Comparison of ENCODE assay signal across 5 cellular contexts in the genomic region with DNA sequence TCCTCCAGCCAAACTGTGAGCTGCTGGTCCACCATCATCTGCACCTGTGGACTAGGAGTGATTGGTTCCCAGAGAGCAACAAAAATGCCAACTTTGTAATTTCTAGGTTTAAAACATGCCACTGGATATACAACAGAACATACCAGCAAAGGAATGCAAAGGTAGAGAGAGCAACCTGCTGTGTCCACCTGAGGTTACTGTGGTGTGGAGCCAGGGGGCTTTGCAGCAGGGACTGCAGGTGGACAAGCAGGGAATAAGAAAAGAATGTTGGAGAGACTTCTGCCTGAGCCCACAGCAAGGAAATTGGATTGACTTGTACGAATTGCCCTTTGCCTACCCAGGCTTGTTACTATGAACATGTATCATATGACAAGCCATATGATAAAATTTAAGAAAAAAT.
"Had no signal": no experiment of that assay in that cellular context is flagged by ENCODE, and none has a peak within 500 bp of the region (broad histone marks: within the 10 kb centered on the region; RNA-seq: fewer than 3 reads in every experiment).

No MANE protein-coding gene starts in this region.

- H3K4me2 ChIP-seq: GM23338 had no signal

- H2AFZ ChIP-seq: GM23338 had no signal

- H3K27ac ChIP-seq: HL-60 had no signal

- FAIRE-seq: HepG2 had no signal

- H3K4me3 ChIP-seq: GM23338 had no signal

- ATAC-seq: GM23338, HepG2 had no signal

- DNase-seq: H7, KBM-7 had no signal
